In genomic region chr1:108813326-108813725, GRCh38 we compare ENCODE assay signal across 18 cellular contexts. TPM values are rescaled to one million over a fixed set of nuclear protein-coding genes. Genes with fewer than 3 reads are reported as not detected.
DNase-seq lines count a peak whose midpoint lies in the region; ATAC-seq and TF ChIP-seq lines count a peak whose summit lies in the region.
"Had no signal": no experiment of that assay in that cellular context is flagged by ENCODE, and none has a peak within 500 bp of the region (broad histone marks: within the 10 kb centered on the region; RNA-seq: fewer than 3 reads in every experiment).

No MANE protein-coding gene starts in this region.

- in situ Hi-C loops in GM13977 (cut with MboI; ENCODE audit: low pct_unique_long_range_greater_than_20kb, low sequenced_read_pairs, unreplicated experiment): no loop called here

- ATAC-seq in stimulated activated naive B cell treated with anti-CD40 and anti-IgM and Interleukin-4, amounts not matched to agents 10 μg/mL and 1 μg/mL and 100 μg/mL, for 72 hours (replicated peaks): no peak
- ATAC-seq in GM21526 (IDR thresholded peaks at IDR 0.05; ENCODE audit: low FRiP score, unreplicated experiment): no peak
- ATAC-seq: GM23338, Right ventricle myocardium inferior, SK-N-SH treated with all-trans-retinoic acid at 6 μM for 48 hours had no signal

- peaks cover 8 to 12% of the 10 kb centered on the region in 2 donors for H3K36me3 Mint-ChIP-seq in stimulated activated naive B cell treated with anti-CD40 and anti-IgM and Interleukin-4, amounts not matched to agents 10 μg/mL and 1 μg/mL and 100 μg/mL, for 72 hours

- H3K4me1 Mint-ChIP-seq in stimulated activated naive B cell treated with anti-CD40 and anti-IgM and Interleukin-4, amounts not matched to agents 10 μg/mL and 1 μg/mL and 100 μg/mL, for 72 hours: no peaks in the 10 kb centered on the region

- no peak overlapping the region for H3K4me3 Mint-ChIP-seq in stimulated activated naive B cell treated with anti-CD40 and anti-IgM and Interleukin-4, amounts not matched to agents 10 μg/mL and 1 μg/mL and 100 μg/mL, for 72 hours
- H3K4me3 Mint-ChIP-seq: GM23338; T-helper 1 cell treated with Interleukin-12 subunit alpha and Interleukin-12 subunit beta and Interleukin-4 antibody, amounts not matched to agents 30 μg/mL and 1 μg/mL, for 36 hours had no signal

- no peak overlapping the region for H3K4me3 ChIP-seq in fibroblast of villous mesenchyme (ENCODE audit: low read depth, low read length)
- H3K4me3 ChIP-seq: GM23338 had no signal

- no peaks in the 10 kb centered on the region for H3K9me3 Mint-ChIP-seq in stimulated activated naive B cell treated with anti-CD40 and anti-IgM and Interleukin-4, amounts not matched to agents 10 μg/mL and 1 μg/mL and 100 μg/mL, for 72 hours
- H3K9me3 Mint-ChIP-seq: GM23338; T-helper 1 cell treated with Interleukin-12 subunit alpha and Interleukin-12 subunit beta and Interleukin-4 antibody, amounts not matched to agents 30 μg/mL and 1 μg/mL, for 36 hours had no signal

- DNase-seq in DMS 273 (lab: John Stamatoyannopoulos, UW; ENCODE audit: unreplicated experiment): peak; percentile 17
- DNase-seq in DMS 273 treated with DMSO at 0.1 percent for 48 hours (lab: John Stamatoyannopoulos, UW): no peak
- peak; percentile 2 for DNase-seq in NCI-H1436 treated with DMSO at 0.1 percent for 48 hours (lab: John Stamatoyannopoulos, UW)
- DNase-seq in fibroblast of villous mesenchyme (ENCODE audit: low read depth): peak; percentile 10
- no peak for DNase-seq in stimulated activated naive B cell treated with anti-CD40 and anti-IgM and Interleukin-4, amounts not matched to agents 10 μg/mL and 1 μg/mL and 100 μg/mL, for 72 hours
- DNase-seq in NCI-H524 (lab: John Stamatoyannopoulos, UW): no peak
- DNase-seq in GM13977 (ENCODE audit: low spot score): no peak
- DNase-seq: C1 segment of cervical spinal cord; KG1; NCI-H1092; NCI-H2029; NCI-H524 treated with DMSO at 0.1 percent for 48 hours; NK-92 treated with Interleukin-12 subunit alpha and Interleukin-12 subunit beta, amount 100 ng/mL, for 24 hours had no signal

- TF ChIP-seq CTCF in fibroblast of villous mesenchyme (IDR thresholded peaks at IDR 0.05; ENCODE audit: insufficient read depth, low read depth, low read length) (no peak), GM13977 (IDR thresholded peaks at IDR 0.05; ENCODE audit: extremely low read depth, insufficient read depth, missing control alignments) (no peak)

- H3K27ac Mint-ChIP-seq in stimulated activated naive B cell treated with anti-CD40 and anti-IgM and Interleukin-4, amounts not matched to agents 10 μg/mL and 1 μg/mL and 100 μg/mL, for 72 hours: peak overlapping the region; percentile 37
- H3K27ac Mint-ChIP-seq: GM23338; T-helper 1 cell treated with Interleukin-12 subunit alpha and Interleukin-12 subunit beta and Interleukin-4 antibody, amounts not matched to agents 30 μg/mL and 1 μg/mL, for 36 hours had no signal

- H3K27me3 Mint-ChIP-seq in stimulated activated naive B cell treated with anti-CD40 and anti-IgM and Interleukin-4, amounts not matched to agents 10 μg/mL and 1 μg/mL and 100 μg/mL, for 72 hours: no peaks in the 10 kb centered on the region

RNA-seq across cellular contexts. Expression of gene AKNAD1, which starts 43.6 kb away (rescaled TPM):
- total RNA-seq in fibroblast of villous mesenchyme: 0.86 and 1.6 TPM in 2 replicates
- total RNA-seq: GM23338, Right ventricle myocardium inferior had no signal

Comparison
In these comparisons a context has a peak if more than half of its experiments do, and no peak if none do; other contexts are left out.
1. DNase-seq: peak in DMS 273 (single experiment), NCI-H1436 treated with DMSO at 0.1 percent for 48 hours (single experiment) and fibroblast of villous mesenchyme (single experiment); none in DMS 273 treated with DMSO at 0.1 percent for 48 hours (single experiment), stimulated activated naive B cell treated with anti-CD40 and anti-IgM and Interleukin-4, amounts not matched to agents 10 μg/mL and 1 μg/mL and 100 μg/mL, for 72 hours (single experiment), NCI-H524 (0 of 2) and GM13977 (single experiment).